Comparison of ENCODE assay signal across 11 cellular contexts in genomic region chr1:231827337-231828105, GRCh38.
DNase-seq lines count a peak whose midpoint lies in the region; ATAC-seq and TF ChIP-seq lines count a peak whose summit lies in the region.
"Had no signal": no experiment of that assay in that cellular context is flagged by ENCODE, and none has a peak within 500 bp of the region (broad histone marks: within the 10 kb centered on the region; RNA-seq: fewer than 3 reads in every experiment).

No MANE protein-coding gene starts in this region.

- intact Hi-C loops in stomach (cut with DNase I; ENCODE audit: low total_unique reads): no loop called here

- H3K27ac ChIP-seq in SJSA1 (peak overlapping the region; percentile 71), stomach (no peak overlapping the region)
- no peak overlapping the region for H3K27ac ChIP-seq in effector memory CD4-positive, alpha-beta T cell (ENCODE audit: insufficient read depth, low read length, poor library complexity, severe bottlenecking)

- H3K4me3 ChIP-seq in SJSA1 (no peak overlapping the region), skeletal muscle cell (ENCODE audit: low read depth, low read length) (no peak overlapping the region), stomach (no peak overlapping the region)
- H3K4me3 ChIP-seq in effector memory CD4-positive, alpha-beta T cell (ENCODE audit: insufficient read depth, low read depth, low read length, poor library complexity, severe bottlenecking): no peak overlapping the region

- no peak for TF ChIP-seq CTCF in stomach (IDR thresholded peaks at IDR 0.05)

- TF ChIP-seq EP300 in stomach (IDR thresholded peaks at IDR 0.05): no peak

- H3K4me1 ChIP-seq in SJSA1 (replicated peaks) (peaks cover 18% of the 10 kb centered on the region), stomach (peaks cover 0 to 16% (median 4%) of the 10 kb centered on the region in 4 donors)
- H3K4me1 ChIP-seq in effector memory CD4-positive, alpha-beta T cell (ENCODE audit: control insufficient read depth, insufficient read depth, low read length, poor library complexity, severe bottlenecking): no peaks in the 10 kb centered on the region

- H3K27ac Mint-ChIP-seq in stimulated activated effector memory CD8-positive, alpha-beta T cell treated with anti-CD3 and anti-CD28 coated beads, Interleukin-12 subunit alpha, Interleukin-12 subunit beta, amount 100 ng/mL, for 72 hours: no peak overlapping the region
- H3K27ac Mint-ChIP-seq: endodermal cell; natural killer cell treated with Interleukin-12 subunit alpha and Interleukin-12 subunit beta and Interleukin-15 and Interleukin-18, amount 100 ng/mL, for 72 hours had no signal

- TF ChIP-seq POLR2A in stomach (IDR thresholded peaks at IDR 0.05): no peak

- H3K36me3 Mint-ChIP-seq in stimulated activated effector memory CD8-positive, alpha-beta T cell treated with anti-CD3 and anti-CD28 coated beads, Interleukin-12 subunit alpha, Interleukin-12 subunit beta, amount 100 ng/mL, for 72 hours: no peaks in the 10 kb centered on the region
- H3K36me3 Mint-ChIP-seq: natural killer cell treated with Interleukin-12 subunit alpha and Interleukin-12 subunit beta and Interleukin-15 and Interleukin-18, amount 100 ng/mL, for 72 hours had no signal

- H3K4me1 Mint-ChIP-seq in stimulated activated effector memory CD8-positive, alpha-beta T cell treated with anti-CD3 and anti-CD28 coated beads, Interleukin-12 subunit alpha, Interleukin-12 subunit beta, amount 100 ng/mL, for 72 hours: no peaks in the 10 kb centered on the region

- H3K36me3 ChIP-seq in SJSA1 (no peaks in the 10 kb centered on the region), stomach (no peaks in the 10 kb centered on the region)
- peaks cover 8% of the 10 kb centered on the region for H3K36me3 ChIP-seq in effector memory CD4-positive, alpha-beta T cell (ENCODE audit: control insufficient read depth, insufficient read depth, low read length)

- ATAC-seq in stimulated activated effector memory CD8-positive, alpha-beta T cell treated with anti-CD3 and anti-CD28 coated beads, Interleukin-12 subunit alpha, Interleukin-12 subunit beta, amount 100 ng/mL, for 72 hours: no peak
- ATAC-seq: natural killer cell treated with Interleukin-12 subunit alpha and Interleukin-12 subunit beta and Interleukin-15 and Interleukin-18, amount 100 ng/mL, for 72 hours had no signal

- H3K9me3 Mint-ChIP-seq in stimulated activated effector memory CD8-positive, alpha-beta T cell treated with anti-CD3 and anti-CD28 coated beads, Interleukin-12 subunit alpha, Interleukin-12 subunit beta, amount 100 ng/mL, for 72 hours: no peaks in the 10 kb centered on the region
- H3K9me3 Mint-ChIP-seq: endodermal cell; natural killer cell treated with Interleukin-12 subunit alpha and Interleukin-12 subunit beta and Interleukin-15 and Interleukin-18, amount 100 ng/mL, for 72 hours had no signal

- H3K4me3 Mint-ChIP-seq in stimulated activated effector memory CD8-positive, alpha-beta T cell treated with anti-CD3 and anti-CD28 coated beads, Interleukin-12 subunit alpha, Interleukin-12 subunit beta, amount 100 ng/mL, for 72 hours: no peak overlapping the region
- H3K4me3 Mint-ChIP-seq: endodermal cell; natural killer cell treated with Interleukin-12 subunit alpha and Interleukin-12 subunit beta and Interleukin-15 and Interleukin-18, amount 100 ng/mL, for 72 hours had no signal

- no peaks in the 10 kb centered on the region for H3K9me3 ChIP-seq in SJSA1 (replicated peaks)
- no peaks in the 10 kb centered on the region for H3K9me3 ChIP-seq in stomach
- H3K9me3 ChIP-seq in effector memory CD4-positive, alpha-beta T cell (ENCODE audit: control insufficient read depth, low read length): no peaks in the 10 kb centered on the region

- H3K27me3 ChIP-seq in SJSA1 (replicated peaks): no peaks in the 10 kb centered on the region
- H3K27me3 ChIP-seq in stomach: no peaks in the 10 kb centered on the region
- no peaks in the 10 kb centered on the region for H3K27me3 ChIP-seq in effector memory CD4-positive, alpha-beta T cell (replicated peaks; ENCODE audit: control insufficient read depth, insufficient read depth, low read length, poor library complexity, severe bottlenecking)

- DNase-seq in HCEC 1CT (peak; percentile 92), SJSA1 (ENCODE audit: low read depth in 1 of 2, low spot score in 2 of 2) (peak in 1 of 2 experiments; percentile 71), fibroblast of the conjunctiva (ENCODE audit: low read depth) (peak; percentile 36), skeletal muscle cell (ENCODE audit: low read depth) (peak; percentile 60), stomach (no peak)
- DNase-seq in effector memory CD4-positive, alpha-beta T cell: no peak
- no peak for DNase-seq in stimulated activated effector memory CD8-positive, alpha-beta T cell treated with anti-CD3 and anti-CD28 coated beads, Interleukin-12 subunit alpha, Interleukin-12 subunit beta, amount 100 ng/mL, for 72 hours (ENCODE audit: low spot score in 2 of 2)
- DNase-seq: DMS79 treated with DMSO at 0.1 percent for 48 hours; endodermal cell; NK-92 treated with Interleukin-12 subunit alpha and Interleukin-12 subunit beta, amount 100 ng/mL, for 24 hours had no signal

- WGBS in stomach, 5 donors: 43 to 84% (median 77%) methylated on average over 2 of the region's 2 CpGs

Comparison
In these comparisons a context has a peak if more than half of its experiments do, and no peak if none do; other contexts are left out.
1. DNase-seq: peak in HCEC 1CT (single experiment), fibroblast of the conjunctiva (single experiment) and skeletal muscle cell (single experiment); none in stomach (single experiment), effector memory CD4-positive, alpha-beta T cell (0 of 3) and stimulated activated effector memory CD8-positive, alpha-beta T cell treated with anti-CD3 and anti-CD28 coated beads, Interleukin-12 subunit alpha, Interleukin-12 subunit beta, amount 100 ng/mL, for 72 hours (0 of 2).